Comparison of ENCODE assay signal across 8 cellular contexts in the genomic region with DNA sequence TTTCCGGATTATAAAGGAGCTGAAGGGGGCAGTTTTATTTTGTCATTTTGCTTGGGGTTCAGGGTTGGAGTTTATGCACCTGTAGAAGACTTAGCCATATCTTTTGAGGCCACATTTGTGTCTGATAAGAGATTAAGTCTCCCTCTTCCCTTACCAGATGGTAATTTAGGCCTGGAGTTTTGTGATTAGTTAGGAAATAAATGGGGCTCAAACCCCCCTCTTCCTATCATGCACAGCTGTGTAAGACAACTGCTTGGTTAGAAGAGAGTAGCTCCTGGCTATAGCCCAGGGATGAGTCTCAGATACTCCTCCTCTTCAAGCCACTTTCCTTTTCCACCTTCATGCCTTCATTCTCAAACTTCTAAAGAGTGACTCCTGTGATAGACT. TPM values are rescaled to one million over a fixed set of nuclear protein-coding genes. Genes with fewer than 3 reads are reported as not detected.
DNase-seq lines count a peak whose midpoint lies in the region; ATAC-seq and TF ChIP-seq lines count a peak whose summit lies in the region.

No MANE protein-coding gene starts in this region.

- H3K4me1 ChIP-seq in DOHH2 (ENCODE audit: control insufficient read depth, low read length) (peaks cover 14% of the 10 kb centered on the region), Panc1 (ENCODE audit: control insufficient read depth, insufficient read depth, low read length) (peaks cover 5% of the 10 kb centered on the region; the same call in 1 of the 2 replicates), esophagus (ENCODE audit: control insufficient read depth in 2 of 2, insufficient read depth in 2 of 2, low read length in 1 of 2) (no peaks in the 10 kb centered on the region), parathyroid adenoma (peaks cover 4% of the 10 kb centered on the region)

- H4K20me1 ChIP-seq in DOHH2 (ENCODE audit: control insufficient read depth, insufficient read depth, low read depth, low read length) = peaks cover 8% of the 10 kb centered on the region; the same call in 1 of the 2 replicates

- H3K9ac ChIP-seq in parathyroid adenoma = no peak overlapping the region

- no TSS peak for BruUV-seq in Panc1 (replicated peaks; lab: Mats Ljungman, UMichigan)

- H3K4me2 ChIP-seq in DOHH2 (ENCODE audit: low read length) (peak overlapping the region; percentile 86), parathyroid adenoma (ENCODE audit: low read length) (peak overlapping the region; percentile 42)

- peak overlapping the region; percentile 92 for H2AFZ ChIP-seq in parathyroid adenoma

- no peak for DNase-seq in Panc1 (ENCODE audit: low read depth, low spot score)
- DNase-seq in NCI-H446 (lab: John Stamatoyannopoulos, UW) = no peak
- no peak for DNase-seq in SHP77 treated with DMSO at 0.1 percent for 48 hours (lab: John Stamatoyannopoulos, UW)
- DNase-seq in NCI-H187 (lab: John Stamatoyannopoulos, UW) = no peak

- POLR2A ChIA-PET in Panc1 (lab: Charles Lee) = no interaction called here

- no peaks in the 10 kb centered on the region for H3K9me2 ChIP-seq in DOHH2 (replicated peaks; ENCODE audit: control insufficient read depth, low read length)

- TF ChIP-seq CTCF in DOHH2 (IDR thresholded peaks at IDR 0.05; ENCODE audit: low read depth, low read length, poor library complexity, severe bottlenecking) (no peak), Panc1 (IDR thresholded peaks at IDR 0.05) (no peak), parathyroid adenoma (IDR thresholded peaks at IDR 0.05) (no peak)

- no peak overlapping the region for H3K27ac ChIP-seq in DOHH2 (ENCODE audit: low read depth, low read length)
- H3K27ac ChIP-seq in Panc1 (ENCODE audit: low read length) = no peak overlapping the region
- peak overlapping the region; percentile 84 to 94 for H3K27ac ChIP-seq in esophagus (ENCODE audit: low read depth in 2 of 2, low read length in 1 of 2)
- peak overlapping the region; percentile 94 for H3K27ac ChIP-seq in parathyroid adenoma

- H3K9me3 ChIP-seq in DOHH2 (ENCODE audit: control insufficient read depth, insufficient read depth, low read length) (peaks cover 16% of the 10 kb centered on the region), Panc1 (ENCODE audit: control insufficient read depth, insufficient read depth, low read depth, low read length) (no peaks in the 10 kb centered on the region), esophagus (ENCODE audit: control insufficient read depth in 2 of 2, insufficient read depth in 1 of 2, low read depth in 1 of 2, low read length in 1 of 2) (peaks cover 0 to 2% of the 10 kb centered on the region in 2 donors), parathyroid adenoma (ENCODE audit: control insufficient read depth, low read length) (no peaks in the 10 kb centered on the region)

- intact Hi-C loops in Panc1 (cut with micrococcal nuclease; ENCODE audit: unreplicated experiment) = no loop called here

- CTCF ChIA-PET in Panc1 (lab: Charles Lee) = no interaction called here

- H3K4me3 ChIP-seq in DOHH2 (ENCODE audit: low read length) = peak overlapping the region; percentile 87
- H3K4me3 ChIP-seq in Panc1 (ENCODE audit: low read depth in 2 of 2, low read length in 2 of 2) = peak overlapping the region; percentile 69 to 80
- peak overlapping the region; percentile 80 to 99 for H3K4me3 ChIP-seq in esophagus (ENCODE audit: low read depth in 1 of 2, low read length in 2 of 2)
- peak overlapping the region; percentile 89 for H3K4me3 ChIP-seq in parathyroid adenoma (ENCODE audit: low read depth, low read length)

- H3K79me2 ChIP-seq in DOHH2 (ENCODE audit: control insufficient read depth, low read length) = peaks cover 31% of the 10 kb centered on the region
- peaks cover 22% of the 10 kb centered on the region for H3K79me2 ChIP-seq in parathyroid adenoma

- ATAC-seq in Panc1 = no peak
- ATAC-seq in GM19351 (IDR thresholded peaks at IDR 0.05; ENCODE audit: unreplicated experiment) = no peak

- H3K36me3 ChIP-seq in DOHH2 (ENCODE audit: control insufficient read depth, low read length) = peaks cover 12% of the 10 kb centered on the region; the same call in 1 of the 2 replicates
- no peaks in the 10 kb centered on the region; the same call in 1 of the 2 replicates for H3K36me3 ChIP-seq in Panc1 (ENCODE audit: control insufficient read depth, insufficient read depth, low read length)
- H3K36me3 ChIP-seq in esophagus (ENCODE audit: control insufficient read depth in 2 of 2, insufficient read depth in 2 of 2, low read length in 1 of 2) = no peaks in the 10 kb centered on the region
- no peaks in the 10 kb centered on the region for H3K36me3 ChIP-seq in parathyroid adenoma (ENCODE audit: control insufficient read depth, insufficient read depth, low read length)

- no peaks in the 10 kb centered on the region for H3K27me3 ChIP-seq in DOHH2 (ENCODE audit: control insufficient read depth, low read length)
- no peaks in the 10 kb centered on the region for H3K27me3 ChIP-seq in Panc1 (ENCODE audit: control insufficient read depth, insufficient read depth, low read length)
- no peaks in the 10 kb centered on the region for H3K27me3 ChIP-seq in esophagus (ENCODE audit: control insufficient read depth in 1 of 2, insufficient read depth in 2 of 2, low read length in 2 of 2)
- no peaks in the 10 kb centered on the region for H3K27me3 ChIP-seq in parathyroid adenoma (ENCODE audit: control insufficient read depth, insufficient read depth, low read length)

- no peaks in the 10 kb centered on the region for H3F3A ChIP-seq in DOHH2 (ENCODE audit: control insufficient read depth, insufficient read depth)

- WGBS in esophagus, 2 donors = 0% methylated on average over 1 of the region's 1 CpG

- in situ Hi-C loops in Panc1 (cut with HindIII; ENCODE audit: low pct_unique_long_range_greater_than_20kb, low sequenced_read_pairs) = no loop called here

RNA-seq across cellular contexts. Expression of gene SAP130, which starts 0.8 kb away (rescaled TPM):
- total RNA-seq in Panc1 (2021; ENCODE audit: unreplicated experiment) = 34.6 TPM
- 31.6 TPM for polyA plus RNA-seq in Panc1 (2012; ENCODE audit: insufficient read length)
- 1 to 10 TPM; 6.3 to 7.3 TPM for polyA plus RNA-seq in esophagus

Comparison
In these comparisons a context has a peak if more than half of its experiments do, and no peak if none do; other contexts are left out.
1. H3K27ac ChIP-seq: peak in esophagus (2 of 2) and parathyroid adenoma (single experiment); none in DOHH2 (single experiment) and Panc1 (single experiment).
2. Peak in every context shown above with its lines, with median percentiles within 50 percentile points of each other: H3K4me3 ChIP-seq.